9 cellular contexts compared by ENCODE assay signal in genomic region chr11:44525473-44526252, GRCh38.
"Had no signal": no experiment of that assay in that cellular context is flagged by ENCODE, and none has a peak within 500 bp of the region (broad histone marks: within the 10 kb centered on the region; RNA-seq: fewer than 3 reads in every experiment).

No MANE protein-coding gene starts in this region.

- H3K4me1 ChIP-seq: transverse colon had no signal

- DNase-seq: activated CD4-positive, alpha-beta T cell treated with anti-CD3 and anti-CD28 coated beads, Interleukin-2, amount 50 U/mL, for 1 hour; activated naive CD4-positive, alpha-beta T cell treated with Interleukin-2 at 50 U/mL for 16 hours; natural killer cell; stimulated activated CD4-positive, alpha-beta T cell treated with anti-CD3 and anti-CD28 coated beads, Interleukin-15, amount 100 ng/mL, for 24 hours; stimulated activated CD4-positive, alpha-beta T cell treated with anti-CD3 and anti-CD28 coated beads, Interleukin-4, amount 100 ng/mL, for 24 hours; stimulated activated naive CD4-positive, alpha-beta T cell treated with Interleukin-2 at 50 U/mL for 16 hours; substantia nigra; transverse colon had no signal

- ATAC-seq: left lobe of liver, natural killer cell had no signal

- H3K27me3 ChIP-seq: transverse colon had no signal

- H3K9me3 ChIP-seq: transverse colon had no signal

- H3K36me3 ChIP-seq: transverse colon had no signal

- H3K27ac ChIP-seq: transverse colon had no signal

- H3K4me3 ChIP-seq: transverse colon had no signal
